In the genomic region with DNA sequence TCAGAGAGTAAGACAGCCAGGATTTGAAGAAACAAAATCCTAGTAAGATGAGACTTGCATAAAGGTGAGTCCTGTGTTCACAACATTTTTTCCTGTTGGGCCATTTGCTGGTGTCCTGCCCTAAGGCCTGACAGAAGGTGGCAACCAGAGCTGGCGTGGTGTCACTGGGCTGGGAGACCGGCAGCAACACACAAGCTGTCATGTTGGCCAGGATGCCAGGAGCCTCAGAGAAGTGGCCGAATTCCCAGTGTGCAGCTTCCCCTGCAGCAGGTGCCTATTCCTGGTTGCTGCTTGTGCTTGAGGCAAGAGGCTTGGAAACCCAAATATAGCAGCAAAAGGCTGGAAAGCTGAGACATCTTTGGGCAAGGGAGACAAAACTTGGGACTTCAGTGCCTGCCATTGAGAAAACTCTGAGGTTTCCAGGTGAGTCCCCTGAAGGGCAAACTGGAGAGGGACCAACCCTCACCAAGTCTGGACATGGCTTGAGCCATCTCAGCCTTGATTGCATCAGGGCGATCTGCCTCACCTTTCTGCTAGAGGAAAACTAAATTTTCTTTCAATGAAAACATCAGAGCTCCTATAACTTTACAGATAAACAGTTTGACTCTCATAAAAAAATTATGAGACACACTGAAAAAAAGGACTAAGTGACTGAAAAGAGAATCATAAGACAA, we compare ENCODE assay signal across 1 cellular context.
TF ChIP-seq lines count a peak whose summit lies in the region.

No MANE protein-coding gene starts in this region.

TF ChIP-seq in H1, 55 proteins besides CTCF, POLR2A, EP300 and RAD21:
- TF ChIP-seq GTF2F1 (IDR thresholded peaks at IDR 0.05; ENCODE audit: borderline replicate concordance, low read depth, low read length), result no peak
- no peak for TF ChIP-seq BACH1 (IDR thresholded peaks at IDR 0.05; ENCODE audit: low read length)
- no peak for TF ChIP-seq SP2 (IDR thresholded peaks at IDR 0.05; ENCODE audit: low read length)
- no peak for TF ChIP-seq SAP30 (IDR thresholded peaks at IDR 0.05; ENCODE audit: insufficient read depth, insufficient replicate concordance, low read length)
- no peak for TF ChIP-seq SIN3A (conservative IDR thresholded peaks at IDR 0.05 in 1 of 2, IDR thresholded peaks at IDR 0.05 in 1 of 2; ENCODE audit: low read depth in 1 of 2, low read length in 2 of 2)
- TF ChIP-seq, protein P1, sequence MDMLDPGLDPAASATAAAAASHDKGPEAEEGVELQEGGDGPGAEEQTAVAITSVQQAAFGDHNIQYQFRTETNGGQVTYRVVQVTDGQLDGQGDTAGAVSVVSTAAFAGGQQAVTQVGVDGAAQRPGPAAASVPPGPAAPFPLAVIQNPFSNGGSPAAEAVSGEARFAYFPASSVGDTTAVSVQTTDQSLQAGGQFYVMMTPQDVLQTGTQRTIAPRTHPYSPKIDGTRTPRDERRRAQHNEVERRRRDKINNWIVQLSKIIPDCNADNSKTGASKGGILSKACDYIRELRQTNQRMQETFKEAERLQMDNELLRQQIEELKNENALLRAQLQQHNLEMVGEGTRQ (IDR thresholded peaks at IDR 0.05; ENCODE audit: low read length), result no peak
- TF ChIP-seq PHF8 (conservative IDR thresholded peaks at IDR 0.05; ENCODE audit: low read depth, low read length), result no peak
- no peak for TF ChIP-seq KDM5A (IDR thresholded peaks at IDR 0.05; ENCODE audit: low read length)
- no peak for TF ChIP-seq JUN (IDR thresholded peaks at IDR 0.05; ENCODE audit: low read depth, low read length)
- TF ChIP-seq CREB1 (IDR thresholded peaks at IDR 0.05), result no peak
- TF ChIP-seq, protein P2, sequence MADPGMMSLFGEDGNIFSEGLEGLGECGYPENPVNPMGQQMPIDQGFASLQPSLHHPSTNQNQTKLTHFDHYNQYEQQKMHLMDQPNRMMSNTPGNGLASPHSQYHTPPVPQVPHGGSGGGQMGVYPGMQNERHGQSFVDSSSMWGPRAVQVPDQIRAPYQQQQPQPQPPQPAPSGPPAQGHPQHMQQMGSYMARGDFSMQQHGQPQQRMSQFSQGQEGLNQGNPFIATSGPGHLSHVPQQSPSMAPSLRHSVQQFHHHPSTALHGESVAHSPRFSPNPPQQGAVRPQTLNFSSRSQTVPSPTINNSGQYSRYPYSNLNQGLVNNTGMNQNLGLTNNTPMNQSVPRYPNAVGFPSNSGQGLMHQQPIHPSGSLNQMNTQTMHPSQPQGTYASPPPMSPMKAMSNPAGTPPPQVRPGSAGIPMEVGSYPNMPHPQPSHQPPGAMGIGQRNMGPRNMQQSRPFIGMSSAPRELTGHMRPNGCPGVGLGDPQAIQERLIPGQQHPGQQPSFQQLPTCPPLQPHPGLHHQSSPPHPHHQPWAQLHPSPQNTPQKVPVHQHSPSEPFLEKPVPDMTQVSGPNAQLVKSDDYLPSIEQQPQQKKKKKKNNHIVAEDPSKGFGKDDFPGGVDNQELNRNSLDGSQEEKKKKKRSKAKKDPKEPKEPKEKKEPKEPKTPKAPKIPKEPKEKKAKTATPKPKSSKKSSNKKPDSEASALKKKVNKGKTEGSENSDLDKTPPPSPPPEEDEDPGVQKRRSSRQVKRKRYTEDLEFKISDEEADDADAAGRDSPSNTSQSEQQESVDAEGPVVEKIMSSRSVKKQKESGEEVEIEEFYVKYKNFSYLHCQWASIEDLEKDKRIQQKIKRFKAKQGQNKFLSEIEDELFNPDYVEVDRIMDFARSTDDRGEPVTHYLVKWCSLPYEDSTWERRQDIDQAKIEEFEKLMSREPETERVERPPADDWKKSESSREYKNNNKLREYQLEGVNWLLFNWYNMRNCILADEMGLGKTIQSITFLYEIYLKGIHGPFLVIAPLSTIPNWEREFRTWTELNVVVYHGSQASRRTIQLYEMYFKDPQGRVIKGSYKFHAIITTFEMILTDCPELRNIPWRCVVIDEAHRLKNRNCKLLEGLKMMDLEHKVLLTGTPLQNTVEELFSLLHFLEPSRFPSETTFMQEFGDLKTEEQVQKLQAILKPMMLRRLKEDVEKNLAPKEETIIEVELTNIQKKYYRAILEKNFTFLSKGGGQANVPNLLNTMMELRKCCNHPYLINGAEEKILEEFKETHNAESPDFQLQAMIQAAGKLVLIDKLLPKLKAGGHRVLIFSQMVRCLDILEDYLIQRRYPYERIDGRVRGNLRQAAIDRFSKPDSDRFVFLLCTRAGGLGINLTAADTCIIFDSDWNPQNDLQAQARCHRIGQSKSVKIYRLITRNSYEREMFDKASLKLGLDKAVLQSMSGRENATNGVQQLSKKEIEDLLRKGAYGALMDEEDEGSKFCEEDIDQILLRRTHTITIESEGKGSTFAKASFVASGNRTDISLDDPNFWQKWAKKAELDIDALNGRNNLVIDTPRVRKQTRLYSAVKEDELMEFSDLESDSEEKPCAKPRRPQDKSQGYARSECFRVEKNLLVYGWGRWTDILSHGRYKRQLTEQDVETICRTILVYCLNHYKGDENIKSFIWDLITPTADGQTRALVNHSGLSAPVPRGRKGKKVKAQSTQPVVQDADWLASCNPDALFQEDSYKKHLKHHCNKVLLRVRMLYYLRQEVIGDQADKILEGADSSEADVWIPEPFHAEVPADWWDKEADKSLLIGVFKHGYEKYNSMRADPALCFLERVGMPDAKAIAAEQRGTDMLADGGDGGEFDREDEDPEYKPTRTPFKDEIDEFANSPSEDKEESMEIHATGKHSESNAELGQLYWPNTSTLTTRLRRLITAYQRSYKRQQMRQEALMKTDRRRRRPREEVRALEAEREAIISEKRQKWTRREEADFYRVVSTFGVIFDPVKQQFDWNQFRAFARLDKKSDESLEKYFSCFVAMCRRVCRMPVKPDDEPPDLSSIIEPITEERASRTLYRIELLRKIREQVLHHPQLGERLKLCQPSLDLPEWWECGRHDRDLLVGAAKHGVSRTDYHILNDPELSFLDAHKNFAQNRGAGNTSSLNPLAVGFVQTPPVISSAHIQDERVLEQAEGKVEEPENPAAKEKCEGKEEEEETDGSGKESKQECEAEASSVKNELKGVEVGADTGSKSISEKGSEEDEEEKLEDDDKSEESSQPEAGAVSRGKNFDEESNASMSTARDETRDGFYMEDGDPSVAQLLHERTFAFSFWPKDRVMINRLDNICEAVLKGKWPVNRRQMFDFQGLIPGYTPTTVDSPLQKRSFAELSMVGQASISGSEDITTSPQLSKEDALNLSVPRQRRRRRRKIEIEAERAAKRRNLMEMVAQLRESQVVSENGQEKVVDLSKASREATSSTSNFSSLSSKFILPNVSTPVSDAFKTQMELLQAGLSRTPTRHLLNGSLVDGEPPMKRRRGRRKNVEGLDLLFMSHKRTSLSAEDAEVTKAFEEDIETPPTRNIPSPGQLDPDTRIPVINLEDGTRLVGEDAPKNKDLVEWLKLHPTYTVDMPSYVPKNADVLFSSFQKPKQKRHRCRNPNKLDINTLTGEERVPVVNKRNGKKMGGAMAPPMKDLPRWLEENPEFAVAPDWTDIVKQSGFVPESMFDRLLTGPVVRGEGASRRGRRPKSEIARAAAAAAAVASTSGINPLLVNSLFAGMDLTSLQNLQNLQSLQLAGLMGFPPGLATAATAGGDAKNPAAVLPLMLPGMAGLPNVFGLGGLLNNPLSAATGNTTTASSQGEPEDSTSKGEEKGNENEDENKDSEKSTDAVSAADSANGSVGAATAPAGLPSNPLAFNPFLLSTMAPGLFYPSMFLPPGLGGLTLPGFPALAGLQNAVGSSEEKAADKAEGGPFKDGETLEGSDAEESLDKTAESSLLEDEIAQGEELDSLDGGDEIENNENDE (IDR thresholded peaks at IDR 0.05; ENCODE audit: insufficient replicate concordance, low read length), result no peak
- TF ChIP-seq SP1 (IDR thresholded peaks at IDR 0.05; ENCODE audit: low read depth, low read length), result no peak
- TF ChIP-seq RBBP5 (IDR thresholded peaks at IDR 0.05; ENCODE audit: borderline replicate concordance, low read depth, low read length), result no peak
- no peak for TF ChIP-seq FOSL1 (IDR thresholded peaks at IDR 0.05; ENCODE audit: insufficient read depth, low read depth, low read length)
- TF ChIP-seq CBX5 (IDR thresholded peaks at IDR 0.05; ENCODE audit: low read depth, low read length), result no peak
- no peak for TF ChIP-seq EZH2 (IDR thresholded peaks at IDR 0.05; ENCODE audit: low read depth, low read length, severe bottlenecking)
- no peak for TF ChIP-seq MAFK (IDR thresholded peaks at IDR 0.05; ENCODE audit: low read depth, low read length)
